Comparison of ENCODE assay signal across 18 cellular contexts in genomic region chr11:75433443-75433842, GRCh38.
"Had no signal": no experiment of that assay in that cellular context is flagged by ENCODE, and none has a peak within 500 bp of the region (broad histone marks: within the 10 kb centered on the region; RNA-seq: fewer than 3 reads in every experiment).

No MANE protein-coding gene starts in this region.

- H3K27ac ChIP-seq: colonic mucosa, gastrocnemius medialis, heart left ventricle, parathyroid adenoma, tibial artery had no signal

- H3K79me2 ChIP-seq: parathyroid adenoma had no signal

- H3K4me1 ChIP-seq: parathyroid adenoma had no signal

- H3K36me3 ChIP-seq: colonic mucosa, gastrocnemius medialis, heart left ventricle had no signal

- H3K4me3 ChIP-seq: colonic mucosa, gastrocnemius medialis, heart left ventricle, mucosa of descending colon, tibial artery had no signal

- H3K4me3 Mint-ChIP-seq: activated CD4-positive, alpha-beta T cell treated with anti-CD3 and anti-CD28 coated beads, Interleukin-2, amount 10 ng/mL, durations not matched to agents 7 days and 5 days; activated CD8-positive, alpha-beta T cell treated with anti-CD3 and anti-CD28 coated beads, Interleukin-2, amount 10 ng/mL, durations not matched to agents 7 days and 5 days; activated naive CD4-positive, alpha-beta T cell treated with anti-CD3 and anti-CD28 coated beads for 36 hours; activated T-cell treated with anti-CD3 and anti-CD28 coated beads, Interleukin-2, amount 50 U/mL, for 24 hours; central memory CD8-positive, alpha-beta T cell; naive B cell; T-cell had no signal

- H3K9ac ChIP-seq: parathyroid adenoma had no signal

- H3K9me3 Mint-ChIP-seq: activated naive CD4-positive, alpha-beta T cell treated with anti-CD3 and anti-CD28 coated beads for 36 hours; central memory CD8-positive, alpha-beta T cell; T-cell had no signal

- H3K27ac Mint-ChIP-seq: activated CD4-positive, alpha-beta T cell treated with anti-CD3 and anti-CD28 coated beads, Interleukin-2, amount 10 ng/mL, durations not matched to agents 7 days and 5 days; activated CD8-positive, alpha-beta T cell treated with anti-CD3 and anti-CD28 coated beads, Interleukin-2, amount 10 ng/mL, durations not matched to agents 7 days and 5 days; activated naive CD4-positive, alpha-beta T cell treated with anti-CD3 and anti-CD28 coated beads for 36 hours; activated T-cell treated with anti-CD3 and anti-CD28 coated beads, Interleukin-2, amount 50 U/mL, for 24 hours; activated T-helper 2 cell treated with anti-CD3 and anti-CD28 coated beads, Interferon-gamma antibody, Interleukin-2, Interleukin-4, amounts not matched to agents 10 μg/mL and 5 μg/mL and 100 μg/mL, durations not matched to agents 14 hours and 24 hours and 36 hours; naive B cell had no signal

- H2AFZ ChIP-seq: parathyroid adenoma had no signal

- ATAC-seq: activated CD4-positive, CD25-positive, alpha-beta regulatory T cell treated with anti-CD3 and anti-CD28 coated beads, Interleukin-2, amount 50 U/mL, for 24 hours; activated CD8-positive, alpha-beta T cell treated with anti-CD3 and anti-CD28 coated beads, Interleukin-2, amount 10 ng/mL, durations not matched to agents 7 days and 5 days; gastrocnemius medialis; heart left ventricle; mucosa of descending colon; stimulated activated naive CD8-positive, alpha-beta T cell treated with anti-CD3 and anti-CD28 coated beads, Interleukin-15, Interleukin-2, amounts not matched to agents 100 U/mL and 50 U/mL, for 24 hours; T-cell had no signal

- DNase-seq: activated CD4-positive, alpha-beta T cell treated with anti-CD3 and anti-CD28 coated beads, Interleukin-2, amount 10 ng/mL, durations not matched to agents 7 days and 5 days; activated CD8-positive, alpha-beta T cell treated with anti-CD3 and anti-CD28 coated beads, Interleukin-2, amount 10 ng/mL, durations not matched to agents 7 days and 5 days; activated naive CD4-positive, alpha-beta T cell treated with anti-CD3 and anti-CD28 coated beads for 36 hours; activated T-cell treated with anti-CD3 and anti-CD28 coated beads, Interleukin-2, amount 50 U/mL, for 24 hours; colonic mucosa; gastrocnemius medialis; mesenchymal stem cell; naive B cell; stimulated activated naive CD8-positive, alpha-beta T cell treated with anti-CD3 and anti-CD28 coated beads, Interleukin-15, Interleukin-2, amounts not matched to agents 100 U/mL and 50 U/mL, for 24 hours; T-cell; T-helper 9 cell; tibial artery had no signal

- H3K9me3 ChIP-seq: colonic mucosa, gastrocnemius medialis had no signal
